9 cellular contexts compared by ENCODE assay signal in genomic region chr7:19117870-19118608, GRCh38. TPM values are rescaled to one million over a fixed set of nuclear protein-coding genes. Genes with fewer than 3 reads are reported as not detected.
DNase-seq lines count a peak whose midpoint lies in the region; ATAC-seq and TF ChIP-seq lines count a peak whose summit lies in the region.
"Had no signal": no experiment of that assay in that cellular context is flagged by ENCODE, and none has a peak within 500 bp of the region (broad histone marks: within the 10 kb centered on the region; RNA-seq: fewer than 3 reads in every experiment).

No MANE protein-coding gene starts in this region.

- peak overlapping the region; percentile 76 to 89 for H3K27ac ChIP-seq in ascending aorta
- H3K27ac ChIP-seq in suprapubic skin: peak overlapping the region; percentile 89

- H3K27ac Mint-ChIP-seq in naive thymus-derived CD8-positive, alpha-beta T cell: no peak overlapping the region
- H3K27ac Mint-ChIP-seq: activated CD8-positive, alpha-beta T cell treated with anti-CD3 and anti-CD28 coated beads, Interleukin-2, amount 10 ng/mL, durations not matched to agents 7 days and 5 days had no signal

- peaks cover 0 to 15% (median 3%) of the 10 kb centered on the region in 9 donors for H3K9me3 Mint-ChIP-seq in naive thymus-derived CD8-positive, alpha-beta T cell

- POLR2A ChIA-PET in naive thymus-derived CD8-positive, alpha-beta T cell (lab: Charles Lee): no interaction called here

- H3K4me1 Mint-ChIP-seq in naive thymus-derived CD8-positive, alpha-beta T cell: peaks cover 0 to 6% (median 2%) of the 10 kb centered on the region in 4 donors

- H3K27me3 Mint-ChIP-seq in naive thymus-derived CD8-positive, alpha-beta T cell: peaks cover 20 to 80% (median 46%) of the 10 kb centered on the region in 5 donors

- no peak for ATAC-seq in naive thymus-derived CD8-positive, alpha-beta T cell
- no peak for ATAC-seq in GM21723 (IDR thresholded peaks at IDR 0.05; ENCODE audit: unreplicated experiment)

- peaks cover 0 to 13% of the 10 kb centered on the region in 2 donors for H3K4me1 ChIP-seq in ascending aorta
- peaks cover 28% of the 10 kb centered on the region for H3K4me1 ChIP-seq in suprapubic skin

- peak overlapping the region; percentile 81 to 82 for H3K4me3 ChIP-seq in ascending aorta
- peak overlapping the region; percentile 74 for H3K4me3 ChIP-seq in suprapubic skin

- TF ChIP-seq EP300 in suprapubic skin (IDR thresholded peaks at IDR 0.05): no peak

- TF ChIP-seq POLR2A in suprapubic skin (IDR thresholded peaks at IDR 0.05): peak in 1 of 2 donors; percentile 12

- 1% methylated on average over 24 of the region's 51 CpGs for WGBS in suprapubic skin

- DNase-seq in DMS53 (lab: John Stamatoyannopoulos, UW) (peak; percentile 66), DMS53 treated with DMSO at 0.1 percent for 48 hours (lab: John Stamatoyannopoulos, UW; ENCODE audit: unreplicated experiment) (no peak), ascending aorta (ENCODE audit: low spot score in 2 of 2) (peak in 1 of 2 donors; percentile 67), iPS-NIHi11 (ENCODE audit: low spot score) (peak; percentile 10), suprapubic skin (ENCODE audit: low spot score in 2 of 2) (no peak), KBM-7 (no peak)
- DNase-seq in naive thymus-derived CD8-positive, alpha-beta T cell: no peak
- DNase-seq: activated CD8-positive, alpha-beta T cell treated with anti-CD3 and anti-CD28 coated beads, Interleukin-2, amount 10 ng/mL, durations not matched to agents 7 days and 5 days had no signal

- H3K36me3 ChIP-seq in ascending aorta: no peaks in the 10 kb centered on the region
- H3K36me3 ChIP-seq in suprapubic skin: no peaks in the 10 kb centered on the region

- intact Hi-C loops in ascending aorta (cut with DNase I): loop anchor here (5.0 to 10.0 kb wide), 7 partner anchors 251 to 893 kb away; partner anchors contain the start of gene HDAC9

- TF ChIP-seq CTCF in ascending aorta (IDR thresholded peaks at IDR 0.05): peak in 2 of 3 experiments; percentile 3 to 22
- no peak for TF ChIP-seq CTCF in suprapubic skin (IDR thresholded peaks at IDR 0.05)

- peaks cover 0 to 8% (median 0%) of the 10 kb centered on the region in 3 donors for H3K36me3 Mint-ChIP-seq in naive thymus-derived CD8-positive, alpha-beta T cell

- no peaks in the 10 kb centered on the region for H3K9me3 ChIP-seq in ascending aorta
- no peaks in the 10 kb centered on the region for H3K9me3 ChIP-seq in suprapubic skin

- no peaks in the 10 kb centered on the region for H3K27me3 ChIP-seq in ascending aorta
- peaks cover 83% of the 10 kb centered on the region for H3K27me3 ChIP-seq in suprapubic skin

- H3K4me3 Mint-ChIP-seq in naive thymus-derived CD8-positive, alpha-beta T cell: peak overlapping the region in 2 of 10 donors; percentile 41 to 58
- H3K4me3 Mint-ChIP-seq: activated CD8-positive, alpha-beta T cell treated with anti-CD3 and anti-CD28 coated beads, Interleukin-2, amount 10 ng/mL, durations not matched to agents 7 days and 5 days had no signal

- in situ Hi-C loops in KBM-7 (cut with MboI; ENCODE audit: low pct_unique_long_range_greater_than_20kb, low sequenced_read_pairs): no loop called here

RNA-seq across cellular contexts. Expression of gene TWIST1, which starts 0.6 kb away (rescaled TPM):
- total RNA-seq in ascending aorta (2.0 TPM), suprapubic skin (10 to 100 TPM in 3 of 4 donors, 1 to 10 TPM in 1; 4.0 to 12.7 (median 10.5) TPM)
- total RNA-seq in naive thymus-derived CD8-positive, alpha-beta T cell: not detected
- polyA plus RNA-seq in naive thymus-derived CD8-positive, alpha-beta T cell: not detected
- total RNA-seq: activated CD8-positive, alpha-beta T cell treated with anti-CD3 and anti-CD28 coated beads, Interleukin-2, amount 10 ng/mL, durations not matched to agents 7 days and 5 days had no signal

RNA-seq across cellular contexts. Expression of gene FERD3L, which starts 27.2 kb away (rescaled TPM):
- total RNA-seq in ascending aorta: not detected
- total RNA-seq in suprapubic skin: not detected
- not detected for total RNA-seq in naive thymus-derived CD8-positive, alpha-beta T cell
- polyA plus RNA-seq in naive thymus-derived CD8-positive, alpha-beta T cell: not detected
- total RNA-seq: activated CD8-positive, alpha-beta T cell treated with anti-CD3 and anti-CD28 coated beads, Interleukin-2, amount 10 ng/mL, durations not matched to agents 7 days and 5 days had no signal

Comparison
In these comparisons a context has a peak if more than half of its experiments do, and no peak if none do; other contexts are left out.
1. DNase-seq: peak in DMS53 (single experiment) and iPS-NIHi11 (single experiment); none in DMS53 treated with DMSO at 0.1 percent for 48 hours (single experiment), suprapubic skin (0 of 2), naive thymus-derived CD8-positive, alpha-beta T cell (0 of 10) and KBM-7 (single experiment).
2. CTCF ChIP-seq: peak in ascending aorta (2 of 3); none in suprapubic skin (0 of 2).